9 cellular contexts compared by ENCODE assay signal in the genomic region with DNA sequence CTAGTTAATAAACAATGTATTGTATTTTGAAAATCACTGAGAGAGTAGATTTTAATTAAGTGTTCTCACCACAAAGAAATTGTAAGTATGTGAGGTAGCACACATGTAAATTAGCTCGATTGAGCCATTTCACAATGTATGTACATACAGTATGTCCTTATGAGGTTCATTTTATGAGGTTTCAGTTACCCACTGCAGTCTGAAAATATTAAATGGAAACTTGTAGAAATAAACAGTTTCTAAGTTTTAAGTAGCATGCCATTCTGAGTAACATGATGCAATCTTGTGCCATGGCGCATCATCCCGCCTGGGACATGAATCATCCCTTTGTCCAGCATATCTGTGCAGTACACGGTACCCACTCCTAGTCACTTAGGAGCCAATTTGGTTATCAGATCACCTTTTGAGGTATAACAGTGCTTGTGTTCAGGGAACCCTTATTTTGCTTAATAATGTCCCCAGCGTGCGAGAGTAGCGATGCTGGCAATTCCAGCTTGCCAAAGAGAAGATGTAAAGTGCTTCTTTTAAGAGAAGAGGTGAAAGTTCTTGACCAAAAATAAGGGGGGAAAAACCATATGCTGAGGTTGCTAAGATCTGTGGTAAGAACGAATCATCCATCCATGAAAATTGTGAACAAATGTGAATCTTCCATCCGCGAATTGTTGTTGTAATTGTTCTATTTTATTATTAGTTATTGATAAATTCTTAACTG.
DNase-seq lines count a peak whose midpoint lies in the region; ATAC-seq and TF ChIP-seq lines count a peak whose summit lies in the region.
"Had no signal": no experiment of that assay in that cellular context is flagged by ENCODE, and none has a peak within 500 bp of the region (broad histone marks: within the 10 kb centered on the region; RNA-seq: fewer than 3 reads in every experiment).

No MANE protein-coding gene starts in this region.

- H3K4me1 Mint-ChIP-seq in T-cell, result peaks cover 83 to 93% (median 88%) of the 10 kb centered on the region in 3 donors

- DNase-seq in HCEC 1CT, result peak; percentile 71
- peak in 1 of 34 experiments; percentile 20 for DNase-seq in T-cell
- peak; percentile 79 for DNase-seq in choroid plexus epithelial cell (ENCODE audit: low read depth)
- DNase-seq in stimulated activated CD4-positive, alpha-beta T cell treated with anti-CD3 and anti-CD28 coated beads, Interleukin-1b, Interleukin-23, amount 100 ng/mL, for 48 hours, result peak; percentile 79
- DNase-seq in inferior parietal cortex (ENCODE audit: extremely low spot score), result no peak
- DNase-seq in NCI-H1436 treated with DMSO at 0.1 percent for 48 hours (lab: John Stamatoyannopoulos, UW), result no peak
- DNase-seq in NCI-H187 treated with DMSO at 0.1 percent for 48 hours (lab: John Stamatoyannopoulos, UW), result no peak
- no peak for DNase-seq in kidney glomerular epithelial cell (lab: John Stamatoyannopoulos, UW)
- DNase-seq: NCI-H2227 treated with DMSO at 0.1 percent for 48 hours had no signal

- POLR2A ChIA-PET in T-cell (lab: Charles Lee), result interaction anchor here in 1 of 2 donors (0.5 to 0.7 kb wide), 2 partner anchors 22 to 709 kb away, joined by 3 read pairs; no protein-coding TSS in a partner anchor

- peaks cover 41% of the 10 kb centered on the region for H3K36me3 Mint-ChIP-seq in T-cell

- TF ChIP-seq CTCF in choroid plexus epithelial cell (conservative IDR thresholded peaks at IDR 0.05; ENCODE audit: low read depth, low read length), result no peak

- no peaks in the 10 kb centered on the region for H3K9me3 Mint-ChIP-seq in T-cell

- H3K4me3 Mint-ChIP-seq in T-cell, result no peak overlapping the region

- no peak overlapping the region for H3K4me3 ChIP-seq in choroid plexus epithelial cell (ENCODE audit: low read depth, low read length)

- H3K27me3 Mint-ChIP-seq in T-cell, result no peaks in the 10 kb centered on the region

- peak overlapping the region; percentile 24 to 50 for H3K27ac Mint-ChIP-seq in T-cell

- CTCF ChIA-PET in T-cell (lab: Charles Lee), result interaction anchor here in 1 of 2 donors (0.6 to 1.6 kb wide), 2 partner anchors 40 to 43 kb away, joined by 3 read pairs; no protein-coding TSS in a partner anchor

- ATAC-seq in T-cell (replicated peaks in 1 of 4), result no peak

Comparison
In these comparisons a context has a peak if more than half of its experiments do, and no peak if none do; other contexts are left out.
1. DNase-seq: peak in HCEC 1CT (single experiment), choroid plexus epithelial cell (single experiment) and stimulated activated CD4-positive, alpha-beta T cell treated with anti-CD3 and anti-CD28 coated beads, Interleukin-1b, Interleukin-23, amount 100 ng/mL, for 48 hours (single experiment); none in inferior parietal cortex (single experiment), NCI-H1436 treated with DMSO at 0.1 percent for 48 hours (single experiment), NCI-H187 treated with DMSO at 0.1 percent for 48 hours (single experiment) and kidney glomerular epithelial cell (single experiment).